Comparison of ENCODE assay signal across 1 cellular context in the genomic region with DNA sequence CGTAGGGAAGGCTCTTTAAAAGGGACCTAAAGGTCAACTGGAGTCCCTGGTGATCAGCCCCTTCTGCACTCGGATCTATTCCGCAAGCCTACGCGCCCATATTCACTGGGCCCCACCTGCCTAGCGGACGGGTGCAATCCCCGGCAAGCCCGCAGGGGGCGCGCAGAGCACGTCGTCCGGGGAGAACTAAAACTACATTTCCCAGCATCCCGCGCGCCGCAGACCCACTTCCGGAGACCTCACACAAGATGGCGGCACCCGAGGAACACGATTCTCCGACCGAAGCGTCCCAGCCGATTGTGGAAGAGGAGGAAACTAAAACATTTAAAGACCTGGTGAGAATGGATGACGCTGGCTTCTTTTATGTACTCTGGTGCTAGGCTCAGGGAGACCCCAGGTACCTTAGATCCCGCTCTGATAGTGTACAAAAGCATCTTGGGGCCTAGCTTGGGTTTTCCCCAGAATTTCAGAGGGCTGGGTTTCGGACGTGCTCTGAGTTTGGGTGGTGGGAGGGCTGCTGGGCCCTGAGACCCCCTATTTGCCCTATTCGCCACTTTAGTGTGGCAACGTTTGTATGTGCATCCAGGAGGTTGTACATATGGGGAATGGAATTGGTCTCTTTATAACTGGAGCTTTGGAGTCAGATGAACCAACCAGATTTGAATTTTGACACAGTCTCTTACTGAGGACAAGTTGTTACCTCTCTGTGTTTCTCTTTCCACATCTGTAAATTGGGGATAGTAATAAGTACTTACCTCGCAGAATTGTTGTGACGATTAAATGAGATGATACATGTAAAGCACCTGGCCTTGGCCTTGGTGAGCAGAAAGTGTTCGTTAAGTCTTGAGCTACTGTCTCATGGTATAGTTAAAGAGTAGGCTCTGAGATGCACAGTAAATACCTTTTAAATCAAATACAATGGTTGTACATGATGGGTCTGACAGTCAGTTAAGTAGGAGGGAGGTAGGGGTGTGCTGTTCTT.
TF ChIP-seq lines count a peak whose summit lies in the region.

A gene (plus strand): TSS at position 227 of the 982 bp plus-strand sequence. CDS start 22 bp downstream, at position 249.

TF ChIP-seq in A549, 52 proteins besides CTCF, POLR2A, EP300 and RAD21 (continued from another document):
- TF ChIP-seq, protein P1, sequence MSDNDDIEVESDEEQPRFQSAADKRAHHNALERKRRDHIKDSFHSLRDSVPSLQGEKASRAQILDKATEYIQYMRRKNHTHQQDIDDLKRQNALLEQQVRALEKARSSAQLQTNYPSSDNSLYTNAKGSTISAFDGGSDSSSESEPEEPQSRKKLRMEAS (IDR thresholded peaks at IDR 0.05), result peak; percentile 85
- peak; percentile 86 for TF ChIP-seq KDM5A (IDR thresholded peaks at IDR 0.05)
- TF ChIP-seq ZC3H11A (IDR thresholded peaks at IDR 0.05), result no peak
- TF ChIP-seq, protein P2, sequence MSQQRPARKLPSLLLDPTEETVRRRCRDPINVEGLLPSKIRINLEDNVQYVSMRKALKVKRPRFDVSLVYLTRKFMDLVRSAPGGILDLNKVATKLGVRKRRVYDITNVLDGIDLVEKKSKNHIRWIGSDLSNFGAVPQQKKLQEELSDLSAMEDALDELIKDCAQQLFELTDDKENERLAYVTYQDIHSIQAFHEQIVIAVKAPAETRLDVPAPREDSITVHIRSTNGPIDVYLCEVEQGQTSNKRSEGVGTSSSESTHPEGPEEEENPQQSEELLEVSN (IDR thresholded peaks at IDR 0.05; ENCODE audit: borderline replicate concordance, low read depth), result no peak
- peak; percentile 59 for TF ChIP-seq MYC (IDR thresholded peaks at IDR 0.05; ENCODE audit: borderline replicate concordance, low read length)
- no peak for TF ChIP-seq TFCP2L1 (CRISPR knock-in tag; IDR thresholded peaks at IDR 0.05)
- no peak for TF ChIP-seq EHF (CRISPR knock-in tag; IDR thresholded peaks at IDR 0.05)
- TF ChIP-seq JUN (IDR thresholded peaks at IDR 0.05), result peak; percentile 43 to 86; a peak in 4 of 5 replicates
- TF ChIP-seq, protein P3, sequence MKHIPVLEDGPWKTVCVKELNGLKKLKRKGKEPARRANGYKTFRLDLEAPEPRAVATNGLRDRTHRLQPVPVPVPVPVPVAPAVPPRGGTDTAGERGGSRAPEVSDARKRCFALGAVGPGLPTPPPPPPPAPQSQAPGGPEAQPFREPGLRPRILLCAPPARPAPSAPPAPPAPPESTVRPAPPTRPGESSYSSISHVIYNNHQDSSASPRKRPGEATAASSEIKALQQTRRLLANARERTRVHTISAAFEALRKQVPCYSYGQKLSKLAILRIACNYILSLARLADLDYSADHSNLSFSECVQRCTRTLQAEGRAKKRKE (CRISPR knock-in tag; IDR thresholded peaks at IDR 0.05; ENCODE audit: low read depth), result no peak
- peak; percentile 78 for TF ChIP-seq SMC3 (IDR thresholded peaks at IDR 0.05)
- TF ChIP-seq, protein P4, sequence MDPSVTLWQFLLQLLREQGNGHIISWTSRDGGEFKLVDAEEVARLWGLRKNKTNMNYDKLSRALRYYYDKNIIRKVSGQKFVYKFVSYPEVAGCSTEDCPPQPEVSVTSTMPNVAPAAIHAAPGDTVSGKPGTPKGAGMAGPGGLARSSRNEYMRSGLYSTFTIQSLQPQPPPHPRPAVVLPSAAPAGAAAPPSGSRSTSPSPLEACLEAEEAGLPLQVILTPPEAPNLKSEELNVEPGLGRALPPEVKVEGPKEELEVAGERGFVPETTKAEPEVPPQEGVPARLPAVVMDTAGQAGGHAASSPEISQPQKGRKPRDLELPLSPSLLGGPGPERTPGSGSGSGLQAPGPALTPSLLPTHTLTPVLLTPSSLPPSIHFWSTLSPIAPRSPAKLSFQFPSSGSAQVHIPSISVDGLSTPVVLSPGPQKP (IDR thresholded peaks at IDR 0.05; ENCODE audit: low read depth, low read length), result 0 out of 2 replicates have a peak, but pooled peaks have one; percentile 67
